In genomic region chr2:37857485-37858196, GRCh38 we compare ENCODE assay signal across 17 cellular contexts.
DNase-seq lines count a peak whose midpoint lies in the region; ATAC-seq and TF ChIP-seq lines count a peak whose summit lies in the region.
"Had no signal": no experiment of that assay in that cellular context is flagged by ENCODE, and none has a peak within 500 bp of the region (broad histone marks: within the 10 kb centered on the region; RNA-seq: fewer than 3 reads in every experiment).

No MANE protein-coding gene starts in this region.

- no peaks in the 10 kb centered on the region for H3K27me3 Mint-ChIP-seq in progenitor cell of endocrine pancreas

- peaks cover 9% of the 10 kb centered on the region for H3K9me3 Mint-ChIP-seq in progenitor cell of endocrine pancreas (ENCODE audit: low read depth)

- peaks cover 3% of the 10 kb centered on the region for H3K36me3 Mint-ChIP-seq in progenitor cell of endocrine pancreas (ENCODE audit: insufficient read depth)

- H3K27ac ChIP-seq in foreskin keratinocyte (no peak overlapping the region), MM.1S (ENCODE audit: low read length) (no peak overlapping the region)
- H3K27ac ChIP-seq: BLaER1, lower lobe of right lung, suprapubic skin had no signal

- H3K4me2 ChIP-seq in MM.1S (ENCODE audit: low read depth, low read length) = no peak overlapping the region

- no peak overlapping the region for H3K4me3 Mint-ChIP-seq in progenitor cell of endocrine pancreas (ENCODE audit: low read depth)
- H3K4me3 Mint-ChIP-seq: activated naive CD4-positive, alpha-beta T cell treated with anti-CD3 and anti-CD28 coated beads for 36 hours had no signal

- H3K27ac Mint-ChIP-seq in progenitor cell of endocrine pancreas = peak overlapping the region; percentile 85
- H3K27ac Mint-ChIP-seq: activated naive CD4-positive, alpha-beta T cell treated with anti-CD3 and anti-CD28 coated beads for 36 hours had no signal

- peaks cover 18% of the 10 kb centered on the region for H3K4me1 Mint-ChIP-seq in progenitor cell of endocrine pancreas (ENCODE audit: low read depth)

- H4K20me1 ChIP-seq in MM.1S (ENCODE audit: insufficient read depth, low read length) = no peaks in the 10 kb centered on the region
- H4K20me1 ChIP-seq: BLaER1 had no signal

- DNase-seq in ELF-1 (ENCODE audit: low read depth, low spot score) = peak; percentile 74
- DNase-seq in NCI-H146 treated with DMSO at 0.1 percent for 48 hours (lab: John Stamatoyannopoulos, UW; ENCODE audit: unreplicated experiment) = peak; percentile 6
- DNase-seq in fibroblast of peridontal ligament (ENCODE audit: extremely low read depth) = peak; percentile 51
- no peak for DNase-seq in progenitor cell of endocrine pancreas (ENCODE audit: low spot score, unreplicated experiment)
- no peak for DNase-seq in cerebellar nuclear complex (lab: John Stamatoyannopoulos, UW)
- DNase-seq in foreskin keratinocyte = no peak
- DNase-seq in midbrain (lab: John Stamatoyannopoulos, UW) = no peak
- DNase-seq in MM.1S = no peak
- DNase-seq: activated CD4-positive, alpha-beta T cell treated with anti-CD3 and anti-CD28 coated beads for 4 hours; activated naive CD4-positive, alpha-beta T cell treated with anti-CD3 and anti-CD28 coated beads for 36 hours; lower lobe of right lung; NCI-H1930; stimulated activated CD4-positive, alpha-beta T cell treated with anti-CD3 and anti-CD28 coated beads, Interleukin-2, amount 100 ng/mL, for 24 hours had no signal

- no peak for TF ChIP-seq CTCF in progenitor cell of endocrine pancreas (IDR thresholded peaks at IDR 0.05; ENCODE audit: unreplicated experiment)
- TF ChIP-seq CTCF in foreskin keratinocyte (conservative IDR thresholded peaks at IDR 0.05) = no peak
- no peak for TF ChIP-seq CTCF in MM.1S (IDR thresholded peaks at IDR 0.05; ENCODE audit: low read length)

- H2AFZ ChIP-seq in MM.1S (ENCODE audit: low read length) = no peak overlapping the region

- H3K79me2 ChIP-seq in MM.1S (ENCODE audit: low read length) = no peaks in the 10 kb centered on the region

- H3K9ac ChIP-seq in MM.1S (ENCODE audit: low read length) = no peak overlapping the region
- H3K9ac ChIP-seq: BLaER1 had no signal

- no peaks in the 10 kb centered on the region for H3K9me2 ChIP-seq in MM.1S (replicated peaks; ENCODE audit: insufficient read depth, low read length)

- no peaks in the 10 kb centered on the region for H3K4me1 ChIP-seq in foreskin keratinocyte
- peaks cover under 1% of the 10 kb centered on the region; the same call in 1 of the 2 replicates for H3K4me1 ChIP-seq in MM.1S (ENCODE audit: low read length)

- no peaks in the 10 kb centered on the region for H3K36me3 ChIP-seq in MM.1S (replicated peaks; ENCODE audit: insufficient read depth, low read length)
- H3K36me3 ChIP-seq: BLaER1, lower lobe of right lung, MG63, SJCRH30, suprapubic skin had no signal

- ATAC-seq in foreskin keratinocyte = no peak
- ATAC-seq: lower lobe of right lung had no signal

- H3K4me3 ChIP-seq in MM.1S (ENCODE audit: low read length) = no peak overlapping the region
- H3K4me3 ChIP-seq: BLaER1, lower lobe of right lung, MG63, SJCRH30, suprapubic skin had no signal

- peaks cover 24% of the 10 kb centered on the region for H3K27me3 ChIP-seq in foreskin keratinocyte
- H3K27me3 ChIP-seq in MM.1S (replicated peaks; ENCODE audit: insufficient read depth, low read length) = peaks cover 49% of the 10 kb centered on the region
- H3K27me3 ChIP-seq: BLaER1, MG63, SJCRH30, suprapubic skin had no signal

- H3K9me3 ChIP-seq in MM.1S (replicated peaks; ENCODE audit: insufficient read depth, low read length) = no peaks in the 10 kb centered on the region
- H3K9me3 ChIP-seq: MG63, SJCRH30, suprapubic skin had no signal

- 0 out of 2 replicates have a peak, but pooled peaks cover 1% of the 10 kb centered on the region for H3F3A ChIP-seq in MM.1S (ENCODE audit: insufficient read depth, low read length)

Comparison
In these comparisons a context has a peak if more than half of its experiments do, and no peak if none do; other contexts are left out.
1. DNase-seq: peak in ELF-1 (single experiment), NCI-H146 treated with DMSO at 0.1 percent for 48 hours (single experiment) and fibroblast of peridontal ligament (single experiment); none in progenitor cell of endocrine pancreas (single experiment), cerebellar nuclear complex (0 of 2), foreskin keratinocyte (0 of 2), midbrain (single experiment) and MM.1S (single experiment).